ENCODE assay signal across 31 cellular contexts in the genomic region with DNA sequence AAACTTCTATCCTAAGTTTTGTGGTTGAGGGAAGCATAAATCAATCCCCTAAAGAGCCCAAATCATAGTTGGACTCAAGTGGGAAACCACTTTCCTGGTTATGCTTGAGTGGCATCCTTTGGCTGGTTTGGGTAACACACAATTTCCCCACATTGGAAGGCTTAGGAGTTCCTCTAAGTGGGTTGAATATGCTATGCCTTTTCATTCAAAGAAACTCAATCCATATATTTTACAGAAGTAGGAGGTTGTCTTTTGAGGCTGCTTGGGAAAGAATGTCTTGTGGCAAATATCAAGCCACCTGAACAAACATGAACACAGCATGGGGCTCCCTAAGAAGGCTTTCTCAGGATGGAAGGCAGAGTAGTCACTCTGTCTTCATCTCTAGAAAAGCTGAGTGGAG.
DNase-seq lines count a peak whose midpoint lies in the region; ATAC-seq and TF ChIP-seq lines count a peak whose summit lies in the region.
"Had no signal": no experiment of that assay in that cellular context is flagged by ENCODE, and none has a peak within 500 bp of the region (broad histone marks: within the 10 kb centered on the region; RNA-seq: fewer than 3 reads in every experiment).

No MANE protein-coding gene starts in this region.

- peaks cover 11% of the 10 kb centered on the region; the same call in 1 of the 2 replicates for H3K4me1 ChIP-seq in HUES48 (ENCODE audit: control insufficient read depth, insufficient read depth, low read length)
- no peaks in the 10 kb centered on the region for H3K4me1 ChIP-seq in adipocyte (ENCODE audit: control insufficient read depth, insufficient read depth, low read length)
- no peaks in the 10 kb centered on the region for H3K4me1 ChIP-seq in upper lobe of right lung
- H3K4me1 ChIP-seq in PC-9 (replicated peaks; ENCODE audit: insufficient read depth): no peaks in the 10 kb centered on the region
- H3K4me1 ChIP-seq: adrenal gland, colonic mucosa, heart right ventricle, left ventricle myocardium inferior, stomach had no signal

- H4K20me1 ChIP-seq in PC-9 (ENCODE audit: insufficient read depth): no peaks in the 10 kb centered on the region

- DNase-seq in adipocyte (ENCODE audit: low read depth) (peak; percentile 10), fibroblast of peridontal ligament (ENCODE audit: extremely low read depth) (peak; percentile 97), smooth muscle cell of the brain vasculature (ENCODE audit: low read depth, low spot score) (peak; percentile 85), upper lobe of right lung (no peak), PC-9 (no peak)
- no peak for DNase-seq in activated CD4-positive, alpha-beta T cell treated with anti-CD3 and anti-CD28 coated beads for 4 hours
- DNase-seq: activated CD4-positive, alpha-beta T cell treated with anti-CD3 and anti-CD28 coated beads, Interleukin-2, amount 50 U/mL, for 48 hours; activated naive CD4-positive, alpha-beta T cell treated with anti-CD3 and anti-CD28 coated beads for 36 hours; adrenal gland; C1 segment of cervical spinal cord; colonic mucosa; DMS53; effector memory CD8-positive, alpha-beta T cell; erythroblast; foreskin fibroblast; GDM1; heart right ventricle; left ventricle myocardium inferior; NCI-H1694; NCI-H2171 treated with DMSO at 0.1 percent for 48 hours; NCI-H524 treated with DMSO at 0.1 percent for 48 hours; posterior cingulate gyrus; right cardiac atrium; Right ventricle myocardium superior; stimulated activated CD4-positive, alpha-beta T cell treated with anti-CD3 and anti-CD28 coated beads, Interleukin-2, amount 100 ng/mL, for 48 hours; stomach; T-helper 2 cell; thyroid gland had no signal

- H3F3A ChIP-seq in PC-9 (ENCODE audit: insufficient read depth, low read depth): no peaks in the 10 kb centered on the region

- H3K9ac ChIP-seq in HUES48 (ENCODE audit: low read depth, low read length) (no peak overlapping the region), adipocyte (ENCODE audit: low read length) (no peak overlapping the region)

- BruUV-seq in PC-9 (replicated peaks; lab: Mats Ljungman, UMichigan): no TSS peak

- H3K27ac ChIP-seq in HUES48 (ENCODE audit: low read depth, low read length) (peak overlapping the region; percentile 63), upper lobe of right lung (no peak overlapping the region), PC-9 (no peak overlapping the region)
- H3K27ac ChIP-seq: adrenal gland, colonic mucosa, heart right ventricle, left ventricle myocardium inferior, stomach, thyroid gland had no signal

- H3K9me3 ChIP-seq in HUES48 (ENCODE audit: control insufficient read depth, insufficient read depth, low read length): no peaks in the 10 kb centered on the region
- no peaks in the 10 kb centered on the region for H3K9me3 ChIP-seq in adipocyte (ENCODE audit: control insufficient read depth, low read length)
- no peaks in the 10 kb centered on the region for H3K9me3 ChIP-seq in upper lobe of right lung
- H3K9me3 ChIP-seq in PC-9 (ENCODE audit: insufficient read depth, low read depth): no peaks in the 10 kb centered on the region; the same call in 1 of the 2 replicates
- H3K9me3 ChIP-seq: adrenal gland, colonic mucosa, heart right ventricle, left ventricle myocardium inferior, stomach, thyroid gland had no signal

- H3K79me2 ChIP-seq in PC-9 (ENCODE audit: low read depth): no peaks in the 10 kb centered on the region

- no peaks in the 10 kb centered on the region for H3K9me2 ChIP-seq in PC-9 (ENCODE audit: insufficient read depth)

- CTCF ChIA-PET in PC-9 (lab: Charles Lee): no interaction called here

- TF ChIP-seq CTCF in upper lobe of right lung (IDR thresholded peaks at IDR 0.05) (no peak), PC-9 (conservative IDR thresholded peaks at IDR 0.05) (no peak)

- H3K27me3 ChIP-seq in HUES48 (ENCODE audit: control insufficient read depth, insufficient read depth, low read length) (no peaks in the 10 kb centered on the region), adipocyte (replicated peaks; ENCODE audit: control insufficient read depth, insufficient read depth, low read length) (no peaks in the 10 kb centered on the region), upper lobe of right lung (no peaks in the 10 kb centered on the region), PC-9 (ENCODE audit: insufficient read depth, low read depth) (no peaks in the 10 kb centered on the region)
- H3K27me3 ChIP-seq: adrenal gland, colonic mucosa, heart right ventricle, stomach, thyroid gland had no signal

- intact Hi-C loops in upper lobe of right lung (cut with DNase I): no loop called here
- intact Hi-C loops in PC-9 (cut with micrococcal nuclease; ENCODE audit: unreplicated experiment): loop anchor here (10.0 kb wide), 1 partner anchor 65 kb away; no protein-coding TSS in a partner anchor

- H3K4me2 ChIP-seq in PC-9: no peak overlapping the region

- H3K36me3 ChIP-seq in HUES48 (ENCODE audit: control insufficient read depth, insufficient read depth, low read length) (no peaks in the 10 kb centered on the region), adipocyte (ENCODE audit: control insufficient read depth, insufficient read depth, low read length, severe bottlenecking) (no peaks in the 10 kb centered on the region), upper lobe of right lung (no peaks in the 10 kb centered on the region), PC-9 (ENCODE audit: low read depth) (no peaks in the 10 kb centered on the region)
- H3K36me3 ChIP-seq: adrenal gland, colonic mucosa, heart right ventricle, left ventricle myocardium inferior, stomach, thyroid gland had no signal

- H2AFZ ChIP-seq in PC-9: no peak overlapping the region

- POLR2A ChIA-PET in PC-9 (lab: Charles Lee; ENCODE audit: unreplicated experiment): no interaction called here

- ATAC-seq in upper lobe of right lung: no peak
- ATAC-seq: activated CD4-positive, CD25-positive, alpha-beta regulatory T cell treated with anti-CD3 and anti-CD28 coated beads, Interleukin-2, amount 50 U/mL, for 24 hours; effector memory CD8-positive, alpha-beta T cell; HCT116; heart right ventricle; right cardiac atrium had no signal

- H3K4me3 ChIP-seq in HUES48 (ENCODE audit: low read depth, low read length): no peak overlapping the region
- no peak overlapping the region for H3K4me3 ChIP-seq in adipocyte (ENCODE audit: low read length)
- H3K4me3 ChIP-seq in upper lobe of right lung: no peak overlapping the region
- H3K4me3 ChIP-seq in PC-9: no peak overlapping the region
- H3K4me3 ChIP-seq: adrenal gland, colonic mucosa, heart right ventricle, left ventricle myocardium inferior, stomach, thyroid gland had no signal

Comparison
In these comparisons a context has a peak if more than half of its experiments do, and no peak if none do; other contexts are left out.
1. DNase-seq: peak in adipocyte (single experiment), fibroblast of peridontal ligament (single experiment) and smooth muscle cell of the brain vasculature (single experiment); none in upper lobe of right lung (single experiment), PC-9 (0 of 2) and activated CD4-positive, alpha-beta T cell treated with anti-CD3 and anti-CD28 coated beads for 4 hours (0 of 2).